Comparison of ENCODE assay signal across 8 cellular contexts in the genomic region with DNA sequence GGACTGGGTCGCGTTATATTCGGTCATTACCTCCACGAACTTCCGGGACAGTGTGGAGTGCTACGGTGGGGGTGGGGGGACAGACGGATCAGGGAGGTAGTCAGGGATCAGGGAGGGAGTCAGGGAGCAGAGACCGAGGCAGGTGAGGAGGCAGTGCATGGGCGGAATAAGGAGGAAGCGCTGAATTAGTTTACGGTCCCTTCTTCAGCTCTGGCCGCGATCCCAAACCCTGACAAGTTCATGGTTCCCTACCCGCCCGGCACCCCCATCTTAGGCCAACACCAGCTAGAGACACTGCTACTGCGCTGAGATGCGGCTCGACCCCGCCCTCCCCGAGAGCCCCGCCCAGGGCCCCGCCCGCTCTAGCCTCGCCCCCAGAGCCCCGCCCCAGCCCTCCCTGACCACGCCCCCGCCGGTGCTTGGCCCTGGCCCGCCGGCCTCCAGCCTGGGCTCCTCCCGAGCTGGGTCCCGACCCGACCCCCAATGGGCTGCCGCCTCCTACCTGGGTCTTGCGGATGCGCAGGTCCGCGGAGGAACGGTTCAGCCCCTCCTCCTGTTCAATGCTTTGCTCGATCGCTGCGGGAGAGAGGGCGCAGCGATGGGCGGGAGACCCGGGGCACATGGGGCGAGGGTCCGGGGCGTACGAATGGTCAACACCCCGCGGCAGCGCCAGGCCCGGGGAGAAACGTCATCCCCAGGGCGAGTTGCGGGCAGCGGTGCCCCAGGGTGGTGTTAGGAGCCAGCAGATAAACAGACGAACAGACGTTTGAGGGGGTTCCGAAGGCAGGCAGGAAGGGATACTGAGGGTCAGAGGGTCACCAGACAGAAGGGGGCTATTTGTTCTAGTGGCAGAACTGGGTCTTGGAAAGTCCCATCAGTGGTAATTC. TPM values are rescaled to one million over a fixed set of nuclear protein-coding genes. Genes with fewer than 3 reads are reported as not detected.
DNase-seq lines count a peak whose midpoint lies in the region; ATAC-seq and TF ChIP-seq lines count a peak whose summit lies in the region.

No MANE protein-coding gene starts in this region.

- TF ChIP-seq CTCF in smooth muscle cell (IDR thresholded peaks at IDR 0.05; ENCODE audit: borderline replicate concordance, insufficient read depth, poor library complexity, severe bottlenecking), result no peak

- peaks cover 0 to 6% (median 4%) of the 10 kb centered on the region in 3 donors for H3K4me1 Mint-ChIP-seq in IgD-negative memory B cell

- peak overlapping the region; percentile 78 to 97 (median 90) for H3K4me3 Mint-ChIP-seq in IgD-negative memory B cell

- peak overlapping the region; percentile 45 to 92 (median 68) for H3K27ac Mint-ChIP-seq in IgD-negative memory B cell

- H3K9me3 Mint-ChIP-seq in IgD-negative memory B cell, result no peaks in the 10 kb centered on the region

- no peaks in the 10 kb centered on the region for H3K36me3 ChIP-seq in smooth muscle cell (ENCODE audit: low read depth)

- peak overlapping the region; percentile 46 for H3K4me3 ChIP-seq in iPS-11a (ENCODE audit: low read depth, low read length)
- H3K4me3 ChIP-seq in smooth muscle cell, result peak overlapping the region; percentile 58

- H3K9me3 ChIP-seq in smooth muscle cell (replicated peaks; ENCODE audit: low read depth), result no peaks in the 10 kb centered on the region

- no peaks in the 10 kb centered on the region for H3K27me3 ChIP-seq in smooth muscle cell (ENCODE audit: low read depth)

- H3K4me1 ChIP-seq in smooth muscle cell (ENCODE audit: low read depth), result peaks cover 2% of the 10 kb centered on the region

- peak overlapping the region; percentile 90 for H3K9ac ChIP-seq in smooth muscle cell (ENCODE audit: low read depth)

- H4K20me1 ChIP-seq in smooth muscle cell (ENCODE audit: low read depth), result no peaks in the 10 kb centered on the region

- no peaks in the 10 kb centered on the region for H3K36me3 Mint-ChIP-seq in IgD-negative memory B cell

- ATAC-seq in GM21447 (IDR thresholded peaks at IDR 0.05; ENCODE audit: unreplicated experiment), result peak; percentile 69

- H2AFZ ChIP-seq in smooth muscle cell (ENCODE audit: low read depth), result peak overlapping the region; percentile 62

- H3F3A ChIP-seq in smooth muscle cell (ENCODE audit: low read depth), result peaks cover 11% of the 10 kb centered on the region

- H3K27ac ChIP-seq in smooth muscle cell (ENCODE audit: low read depth), result peak overlapping the region; percentile 94

- H3K4me2 ChIP-seq in smooth muscle cell, result peak overlapping the region; percentile 89

- 5% methylated on average over 51 of the region's 61 CpGs for WGBS in smooth muscle cell (ENCODE audit: low lambda C conversion rate)

- H3K27me3 Mint-ChIP-seq in IgD-negative memory B cell, result peaks cover 2% of the 10 kb centered on the region

- no peaks in the 10 kb centered on the region for H3K79me2 ChIP-seq in smooth muscle cell (ENCODE audit: low read depth)

- peak; percentile 48 for DNase-seq in COLO668 (lab: John Stamatoyannopoulos, UW; ENCODE audit: unreplicated experiment)
- peak; percentile 70 for DNase-seq in T-helper 22 cell (ENCODE audit: low read depth)
- peak; percentile 86 for DNase-seq in astrocyte of the hippocampus (ENCODE audit: low read depth, low spot score)
- DNase-seq in smooth muscle cell (lab: John Stamatoyannopoulos, UW; ENCODE audit: unreplicated experiment), result peak; percentile 49
- no peak for DNase-seq in cortex of kidney (lab: John Stamatoyannopoulos, UW)

RNA-seq across cellular contexts. Expression of a gene that starts 12.2 kb away (rescaled TPM):
- polyA plus RNA-seq in IgD-negative memory B cell (not detected), smooth muscle cell (15.1 and 15.5 TPM in 2 replicates)
- 5.5 and 10.8 TPM in 2 replicates for total RNA-seq in smooth muscle cell

RNA-seq across cellular contexts. Expression of a gene that starts 13.2 kb away (rescaled TPM):
- polyA plus RNA-seq in IgD-negative memory B cell, result 0.18 TPM
- total RNA-seq in smooth muscle cell, result 0.72 and 1.4 TPM in 2 replicates
- polyA plus RNA-seq in smooth muscle cell, result 1.0 and 2.1 TPM in 2 replicates

RNA-seq across cellular contexts. Expression of a gene that starts 36.1 kb away (rescaled TPM):
- polyA plus RNA-seq in IgD-negative memory B cell (30.3 TPM), smooth muscle cell (50.6 and 60.2 TPM in 2 replicates)
- 14.4 and 23.1 TPM in 2 replicates for total RNA-seq in smooth muscle cell

RNA-seq across cellular contexts. Expression of a gene that starts 39.7 kb away (rescaled TPM):
- polyA plus RNA-seq in IgD-negative memory B cell (3.0 TPM), smooth muscle cell (1.2 and 3.3 TPM in 2 replicates)
- 1.9 and 2.9 TPM in 2 replicates for total RNA-seq in smooth muscle cell

RNA-seq across cellular contexts. Expression of a gene that starts 48.4 kb away (rescaled TPM):
- polyA plus RNA-seq in IgD-negative memory B cell (68.8 TPM), smooth muscle cell (39.4 and 44.0 TPM in 2 replicates)
- total RNA-seq in smooth muscle cell, result 33.7 and 34.9 TPM in 2 replicates

Comparison
In these comparisons a context has a peak if more than half of its experiments do, and no peak if none do; other contexts are left out.
1. RNA of a gene that starts 12.2 kb away (polyA plus RNA-seq): 15.1 to 15.5 TPM in smooth muscle cell; not detected in IgD-negative memory B cell (single experiment); every median in the first group is over 10 times any median in the second.